ENCODE assay signal across 8 cellular contexts in the genomic region with DNA sequence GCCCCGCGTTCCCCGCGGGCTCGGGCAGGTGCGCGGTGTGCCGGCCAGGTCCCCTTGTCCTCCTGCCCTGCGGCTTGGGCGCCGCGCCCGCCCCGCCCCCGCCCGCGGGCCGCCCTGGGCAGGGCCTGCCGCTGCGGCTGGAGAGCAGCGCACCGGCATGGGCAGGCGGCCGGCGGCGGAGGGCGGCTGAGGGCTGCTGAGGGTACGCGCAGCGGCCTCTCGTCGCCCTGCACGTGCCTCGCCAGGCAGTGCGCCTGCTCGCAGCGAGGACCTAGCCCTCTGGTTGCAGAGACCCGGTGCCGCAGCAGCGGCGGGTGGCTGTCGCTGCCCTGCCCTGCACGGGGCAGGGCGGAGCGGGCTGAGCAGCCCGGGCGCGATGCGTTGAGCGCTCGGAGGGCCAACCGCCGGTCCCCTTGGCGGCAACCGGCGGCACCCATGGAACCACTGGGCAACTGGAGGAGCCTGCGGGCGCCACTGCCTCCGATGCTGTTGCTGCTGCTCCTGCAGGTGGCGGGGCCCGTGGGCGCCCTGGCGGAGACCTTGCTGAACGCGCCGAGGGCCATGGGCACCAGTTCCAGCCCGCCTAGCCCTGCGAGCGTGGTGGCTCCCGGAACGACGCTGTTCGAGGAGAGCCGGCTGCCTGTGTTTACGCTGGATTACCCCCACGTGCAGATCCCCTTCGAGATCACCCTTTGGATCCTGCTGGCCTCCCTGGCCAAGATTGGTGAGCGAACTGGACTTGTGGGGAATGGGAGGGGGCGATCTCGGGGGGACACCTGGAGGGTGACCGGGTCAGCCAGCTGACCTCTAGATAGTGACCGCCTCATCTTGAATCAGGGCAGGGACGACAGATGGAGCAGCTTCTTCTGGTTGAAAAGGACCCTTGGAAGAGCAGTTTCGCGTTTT. TPM values are rescaled to one million over a fixed set of nuclear protein-coding genes. Genes with fewer than 3 reads are reported as not detected.
DNase-seq lines count a peak whose midpoint lies in the region; ATAC-seq and TF ChIP-seq lines count a peak whose summit lies in the region.

Gene SLC9A2, plus strand, starts transcription at position 140 of the 906 bp plus-strand sequence. Its CDS starts 296 bp downstream, at position 436.

- H3K9me3 ChIP-seq in AG04450 (ENCODE audit: control insufficient read depth, insufficient read depth, low read length) (no peaks in the 10 kb centered on the region; the same call in 1 of the 2 replicates), neutrophil (no peaks in the 10 kb centered on the region)

- no peaks in the 10 kb centered on the region for H3K36me3 ChIP-seq in H7 (replicated peaks; ENCODE audit: control insufficient read depth, insufficient read depth, low read length)
- no peaks in the 10 kb centered on the region for H3K36me3 ChIP-seq in neutrophil

- H3K4me3 Mint-ChIP-seq in WTC11 = peak within 1 kb of the TSS; percentile 83

- H3K27me3 ChIP-seq in AG04450 (ENCODE audit: control insufficient read depth, insufficient read depth, low read length) (peaks cover 41% of the 10 kb centered on the region), H7 (ENCODE audit: control insufficient read depth, insufficient read depth, low read length) (peaks cover 42% of the 10 kb centered on the region), neutrophil (peaks cover 100% of the 10 kb centered on the region)

- H3K36me3 Mint-ChIP-seq in WTC11 = no peaks in the 10 kb centered on the region

- no peak for DNase-seq in AG04450 (ENCODE audit: low read depth, low spot score)
- peak; percentile 81 for DNase-seq in H7
- DNase-seq in WTC11 (ENCODE audit: low spot score) = peak; percentile 69
- peak in 1 of 2 donors; percentile 19 for DNase-seq in foreskin fibroblast
- DNase-seq in HCEC 1CT = no peak
- DNase-seq in medulla oblongata (ENCODE audit: extremely low spot score) = no peak
- DNase-seq in G401 (ENCODE audit: low spot score) = no peak

- no peak within 1 kb of the TSS for H3K27ac Mint-ChIP-seq in WTC11

- in situ Hi-C loops in G401 (cut with HindIII; ENCODE audit: low sequenced_read_pairs) = no loop called here

- no peaks in the 10 kb centered on the region for H3K9me3 Mint-ChIP-seq in WTC11

- CTCF ChIA-PET in AG04450 (lab: Charles Lee) = interaction anchor here (1.1 kb wide), 1 partner anchor 147 kb away, joined by 5 read pairs; the partner anchor contains the start of gene SLC9A4
- CTCF ChIA-PET in WTC11 (lab: Charles Lee) = interaction anchor here (1.5 kb wide), 1 partner anchor 84 kb away, joined by 5 read pairs; no protein-coding TSS in a partner anchor

- peaks cover 14% of the 10 kb centered on the region for H3K4me1 Mint-ChIP-seq in WTC11

- TF ChIP-seq CTCF in AG04450 (IDR thresholded peaks at IDR 0.05; ENCODE audit: low read depth, low read length) (no peak), WTC11 (IDR thresholded peaks at IDR 0.05) (no peak), foreskin fibroblast (IDR thresholded peaks at IDR 0.05; ENCODE audit: low read depth, low read length) (no peak), neutrophil (IDR thresholded peaks at IDR 0.05) (no peak)

- peaks cover 66% of the 10 kb centered on the region for H3K27me3 Mint-ChIP-seq in WTC11 (ENCODE audit: low read depth)

- peak within 1 kb of the TSS; percentile 25 for H3K4me3 ChIP-seq in AG04450 (ENCODE audit: low read depth, low read length)
- peak within 1 kb of the TSS; percentile 48 for H3K4me3 ChIP-seq in H7 (ENCODE audit: insufficient read depth, low read depth, low read length)
- H3K4me3 ChIP-seq in foreskin fibroblast (ENCODE audit: low read depth in 1 of 2, low read length in 2 of 2) = peak within 1 kb of the TSS; percentile 13 to 22
- H3K4me3 ChIP-seq in neutrophil (ENCODE audit: low read depth in 1 of 2, low read length in 1 of 2) = peak within 1 kb of the TSS; percentile 45 to 53

- H3K4me1 ChIP-seq in neutrophil (ENCODE audit: control insufficient read depth in 1 of 2, insufficient read depth in 1 of 2, low read depth in 1 of 2, low read length in 1 of 2) = peaks cover 17 to 20% of the 10 kb centered on the region in 2 experiments

- H3K27ac ChIP-seq in AG04450 (ENCODE audit: low read depth, low read length) (no peak within 1 kb of the TSS), neutrophil (no peak within 1 kb of the TSS)

- peak; percentile 80 for ATAC-seq in WTC11

- POLR2A ChIA-PET in AG04450 (lab: Yijun Ruan, JAX) = no interaction called here
- POLR2A ChIA-PET in WTC11 (lab: Charles Lee) = no interaction called here

TF ChIP-seq in WTC11, 78 proteins besides CTCF, POLR2A, EP300 and RAD21 (continues in another document):
- TF ChIP-seq ZNF121 (CRISPR knock-in tag; IDR thresholded peaks at IDR 0.05) (peak; percentile 25; the same call in 1 of the 2 replicates), MYBL2 (CRISPR knock-in tag; IDR thresholded peaks at IDR 0.05) (peak; percentile 84; the same call in 1 of the 2 replicates), ESRRA (CRISPR knock-in tag; IDR thresholded peaks at IDR 0.05; ENCODE audit: borderline replicate concordance) (no peak), RELA (CRISPR knock-in tag; IDR thresholded peaks at IDR 0.05; ENCODE audit: borderline replicate concordance) (no peak), ETV6 (CRISPR knock-in tag; IDR thresholded peaks at IDR 0.05) (peak; percentile 58; the same call in 1 of the 2 replicates), ZNF138 (CRISPR knock-in tag; conservative IDR thresholded peaks at IDR 0.05) (0 out of 2 replicates have a peak, but pooled peaks have one; percentile 54), NFATC4 (CRISPR knock-in tag; IDR thresholded peaks at IDR 0.05) (no peak), SOX15 (CRISPR knock-in tag; IDR thresholded peaks at IDR 0.05) (no peak), ELF4 (CRISPR knock-in tag; IDR thresholded peaks at IDR 0.05; ENCODE audit: low read depth) (peak; percentile 58; the same call in 1 of the 2 replicates), NFYB (CRISPR knock-in tag; conservative IDR thresholded peaks at IDR 0.05; ENCODE audit: low read depth) (no peak; the same call in 1 of the 2 replicates)
- TF ChIP-seq, protein P1, sequence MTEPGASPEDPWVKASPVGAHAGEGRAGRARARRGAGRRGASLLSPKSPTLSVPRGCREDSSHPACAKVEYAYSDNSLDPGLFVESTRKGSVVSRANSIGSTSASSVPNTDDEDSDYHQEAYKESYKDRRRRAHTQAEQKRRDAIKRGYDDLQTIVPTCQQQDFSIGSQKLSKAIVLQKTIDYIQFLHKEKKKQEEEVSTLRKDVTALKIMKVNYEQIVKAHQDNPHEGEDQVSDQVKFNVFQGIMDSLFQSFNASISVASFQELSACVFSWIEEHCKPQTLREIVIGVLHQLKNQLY (CRISPR knock-in tag; IDR thresholded peaks at IDR 0.05) = 0 out of 2 replicates have a peak, but pooled peaks have one; percentile 11
- TF ChIP-seq, protein P2, sequence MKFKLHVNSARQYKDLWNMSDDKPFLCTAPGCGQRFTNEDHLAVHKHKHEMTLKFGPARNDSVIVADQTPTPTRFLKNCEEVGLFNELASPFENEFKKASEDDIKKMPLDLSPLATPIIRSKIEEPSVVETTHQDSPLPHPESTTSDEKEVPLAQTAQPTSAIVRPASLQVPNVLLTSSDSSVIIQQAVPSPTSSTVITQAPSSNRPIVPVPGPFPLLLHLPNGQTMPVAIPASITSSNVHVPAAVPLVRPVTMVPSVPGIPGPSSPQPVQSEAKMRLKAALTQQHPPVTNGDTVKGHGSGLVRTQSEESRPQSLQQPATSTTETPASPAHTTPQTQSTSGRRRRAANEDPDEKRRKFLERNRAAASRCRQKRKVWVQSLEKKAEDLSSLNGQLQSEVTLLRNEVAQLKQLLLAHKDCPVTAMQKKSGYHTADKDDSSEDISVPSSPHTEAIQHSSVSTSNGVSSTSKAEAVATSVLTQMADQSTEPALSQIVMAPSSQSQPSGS (CRISPR knock-in tag; IDR thresholded peaks at IDR 0.05; ENCODE audit: borderline replicate concordance, low read depth) = no peak
- TF ChIP-seq, protein P3, sequence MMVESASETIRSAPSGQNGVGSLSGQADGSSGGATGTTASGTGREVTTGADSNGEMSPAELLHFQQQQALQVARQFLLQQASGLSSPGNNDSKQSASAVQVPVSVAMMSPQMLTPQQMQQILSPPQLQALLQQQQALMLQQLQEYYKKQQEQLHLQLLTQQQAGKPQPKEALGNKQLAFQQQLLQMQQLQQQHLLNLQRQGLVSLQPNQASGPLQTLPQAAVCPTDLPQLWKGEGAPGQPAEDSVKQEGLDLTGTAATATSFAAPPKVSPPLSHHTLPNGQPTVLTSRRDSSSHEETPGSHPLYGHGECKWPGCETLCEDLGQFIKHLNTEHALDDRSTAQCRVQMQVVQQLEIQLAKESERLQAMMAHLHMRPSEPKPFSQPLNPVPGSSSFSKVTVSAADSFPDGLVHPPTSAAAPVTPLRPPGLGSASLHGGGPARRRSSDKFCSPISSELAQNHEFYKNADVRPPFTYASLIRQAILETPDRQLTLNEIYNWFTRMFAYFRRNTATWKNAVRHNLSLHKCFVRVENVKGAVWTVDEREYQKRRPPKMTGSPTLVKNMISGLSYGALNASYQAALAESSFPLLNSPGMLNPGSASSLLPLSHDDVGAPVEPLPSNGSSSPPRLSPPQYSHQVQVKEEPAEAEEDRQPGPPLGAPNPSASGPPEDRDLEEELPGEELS (CRISPR knock-in tag; IDR thresholded peaks at IDR 0.05) = peak; percentile 96
- TF ChIP-seq, protein P4, sequence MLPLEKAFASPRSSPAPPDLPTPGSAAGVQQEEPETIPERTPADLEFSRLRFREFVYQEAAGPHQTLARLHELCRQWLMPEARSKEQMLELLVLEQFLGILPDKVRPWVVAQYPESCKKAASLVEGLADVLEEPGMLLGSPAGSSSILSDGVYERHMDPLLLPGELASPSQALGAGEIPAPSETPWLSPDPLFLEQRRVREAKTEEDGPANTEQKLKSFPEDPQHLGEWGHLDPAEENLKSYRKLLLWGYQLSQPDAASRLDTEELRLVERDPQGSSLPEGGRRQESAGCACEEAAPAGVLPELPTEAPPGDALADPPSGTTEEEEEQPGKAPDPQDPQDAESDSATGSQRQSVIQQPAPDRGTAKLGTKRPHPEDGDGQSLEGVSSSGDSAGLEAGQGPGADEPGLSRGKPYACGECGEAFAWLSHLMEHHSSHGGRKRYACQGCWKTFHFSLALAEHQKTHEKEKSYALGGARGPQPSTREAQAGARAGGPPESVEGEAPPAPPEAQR (CRISPR knock-in tag; IDR thresholded peaks at IDR 0.05) = no peak

RNA-seq across cellular contexts. Expression of gene SLC9A2, which starts in this region (rescaled TPM):
- polyA plus RNA-seq in AG04450 (2011; rRNA removed) = not detected in 2 replicates
- not detected in 2 replicates for polyA minus RNA-seq in AG04450 (2011; rRNA and poly(A)+ RNA removed)
- 0.03 TPM in 1 of 2 replicates, not detected in the other for total RNA-seq in H7 (2014; rRNA removed; shearing (Covaris generic))
- 0.07 to 0.16 TPM (median 0.11 TPM) in 3 replicates for total RNA-seq in WTC11 (2021)
- not detected in 2 replicates for total RNA-seq in G401 (2014; rRNA removed; shearing (Covaris generic))

Comparison
In these comparisons a context has a peak if more than half of its experiments do, and no peak if none do; other contexts are left out.
1. Peak in DNase-seq and H3K4me3 ChIP-seq in H7; RNA of the gene not detected or under 1 TPM.
2. Peak in DNase-seq and ATAC-seq in WTC11; RNA of the gene not detected or under 1 TPM.